ENCODE assay signal across 17 cellular contexts in genomic region chr14:23245282-23245681, GRCh38. TPM values are rescaled to one million over a fixed set of nuclear protein-coding genes. Genes with fewer than 3 reads are reported as not detected.
DNase-seq lines count a peak whose midpoint lies in the region; ATAC-seq, FAIRE-seq and TF ChIP-seq lines count a peak whose summit lies in the region.
"Had no signal": no experiment of that assay in that cellular context is flagged by ENCODE, and none has a peak within 500 bp of the region (broad histone marks: within the 10 kb centered on the region; RNA-seq: fewer than 3 reads in every experiment).

No MANE protein-coding gene starts in this region.

- H3K4me1 ChIP-seq in suprapubic skin = no peaks in the 10 kb centered on the region
- H3K4me1 ChIP-seq: BE2C had no signal

- no peaks in the 10 kb centered on the region for H3K9me3 ChIP-seq in suprapubic skin
- H3K9me3 ChIP-seq: BE2C, HAP-1 had no signal

- no peak for TF ChIP-seq CTCF in epithelial cell of proximal tubule (conservative IDR thresholded peaks at IDR 0.05; ENCODE audit: low read depth, low read length)
- TF ChIP-seq CTCF in suprapubic skin (IDR thresholded peaks at IDR 0.05) = no peak

- FAIRE-seq in GM19239 (lab: Jason Lieb, UNC) = peak; percentile 28

- no peak for TF ChIP-seq POLR2A in suprapubic skin (IDR thresholded peaks at IDR 0.05)

- no peaks in the 10 kb centered on the region for H3K27me3 ChIP-seq in suprapubic skin

- DNase-seq in GM19239 (ENCODE audit: insufficient read length, low spot score) (no peak), epithelial cell of proximal tubule (ENCODE audit: low read depth) (peak; percentile 73), left lobe of liver (ENCODE audit: low spot score) (no peak), renal cortical epithelial cell (ENCODE audit: low read depth) (peak; percentile 85), suprapubic skin (ENCODE audit: low spot score in 2 of 2) (no peak), NCI-H2029 (lab: John Stamatoyannopoulos, UW) (no peak)
- DNase-seq in stimulated activated CD4-positive, alpha-beta T cell treated with anti-CD3 and anti-CD28 coated beads, Interleukin-12 subunit alpha, Interleukin-12 subunit beta, amount 100 ng/mL, for 4 hours = no peak
- DNase-seq: BE2C; CD4-positive, alpha-beta memory T cell; DMS 273 treated with DMSO at 0.1 percent for 48 hours; EL; NCI-H1417 treated with DMSO at 0.1 percent for 48 hours; NCI-H2029 treated with DMSO at 0.1 percent for 48 hours; NCI-H524; SIG-M5 had no signal

- peak; percentile 83 for ATAC-seq in left lobe of liver

- no peak overlapping the region for H3K27ac ChIP-seq in suprapubic skin

- H3K36me3 ChIP-seq in suprapubic skin = no peaks in the 10 kb centered on the region
- H3K36me3 ChIP-seq: BE2C, HAP-1 had no signal

- TF ChIP-seq EP300 in suprapubic skin (IDR thresholded peaks at IDR 0.05) = no peak

- H3K4me3 ChIP-seq in epithelial cell of proximal tubule (ENCODE audit: low read depth, low read length) = no peak overlapping the region
- no peak overlapping the region for H3K4me3 ChIP-seq in suprapubic skin
- H3K4me3 ChIP-seq: HAP-1 had no signal

RNA-seq across cellular contexts. Expression of gene RNF212B, which starts 7.5 kb away (rescaled TPM):
- not detected in 2 replicates for total RNA-seq in epithelial cell of proximal tubule
- not detected for total RNA-seq in left lobe of liver
- 0.35 TPM in 1 of 2 replicates, not detected in the other for total RNA-seq in renal cortical epithelial cell
- total RNA-seq in suprapubic skin = not detected
- total RNA-seq: CD4-positive, alpha-beta memory T cell; RPMI7951 had no signal

RNA-seq across cellular contexts. Expression of gene HOMEZ, which starts 40.6 kb away (rescaled TPM):
- total RNA-seq in epithelial cell of proximal tubule = 10.4 and 11.6 TPM in 2 replicates
- total RNA-seq in left lobe of liver = 8.9 TPM
- total RNA-seq in renal cortical epithelial cell = 7.8 and 15.0 TPM in 2 replicates
- 10 to 100 TPM in 1 of 4 donors, 1 to 10 TPM in 3; 7.8 to 13.1 (median 8.5) TPM for total RNA-seq in suprapubic skin

RNA-seq across cellular contexts. Expression of gene PPP1R3E, which starts 57.4 kb away (rescaled TPM):
- total RNA-seq in epithelial cell of proximal tubule (1.5 and 1.6 TPM in 2 replicates), left lobe of liver (11.5 TPM), renal cortical epithelial cell (1.9 TPM in 2 replicates), suprapubic skin (10 to 100 TPM; 15.3 to 29.9 (median 22.5) TPM)

Comparison
In these comparisons a context has a peak if more than half of its experiments do, and no peak if none do; other contexts are left out.
1. DNase-seq: peak in epithelial cell of proximal tubule (single experiment) and renal cortical epithelial cell (single experiment); none in GM19239 (single experiment), left lobe of liver (single experiment), suprapubic skin (0 of 2), NCI-H2029 (single experiment) and stimulated activated CD4-positive, alpha-beta T cell treated with anti-CD3 and anti-CD28 coated beads, Interleukin-12 subunit alpha, Interleukin-12 subunit beta, amount 100 ng/mL, for 4 hours (single experiment).